ENCODE assay signal across 16 cellular contexts in genomic region chr15:69701198-69701597, GRCh38.
DNase-seq lines count a peak whose midpoint lies in the region; ATAC-seq and TF ChIP-seq lines count a peak whose summit lies in the region.
"Had no signal": no experiment of that assay in that cellular context is flagged by ENCODE, and none has a peak within 500 bp of the region (broad histone marks: within the 10 kb centered on the region; RNA-seq: fewer than 3 reads in every experiment).

No MANE protein-coding gene starts in this region.

- TF ChIP-seq POLR2A in thyroid gland (IDR thresholded peaks at IDR 0.05), result no peak

- DNase-seq in NCI-H2171 treated with DMSO at 0.1 percent for 48 hours (lab: John Stamatoyannopoulos, UW), result peak; percentile 3
- no peak for DNase-seq in NCI-H2171 (lab: John Stamatoyannopoulos, UW)
- peak; percentile 1 for DNase-seq in G401 (ENCODE audit: low spot score)
- DNase-seq in NCI-H345 treated with DMSO at 0.1 percent for 48 hours (lab: John Stamatoyannopoulos, UW; ENCODE audit: unreplicated experiment), result peak; percentile 94
- DNase-seq in psoas muscle, result no peak
- no peak for DNase-seq in thyroid gland
- no peak for DNase-seq in RWPE1 (ENCODE audit: low spot score)
- DNase-seq: CD4-positive, CD25-positive, alpha-beta regulatory T cell; KBM-7; MV-4-11; NCI-H2227 treated with DMSO at 0.1 percent for 48 hours; OCI-M1; Peyer's patch; SIG-M5 had no signal

- 17 to 50% (median 27%) methylated on average over 3 of the region's 3 CpGs for WGBS in psoas muscle, 3 donors
- 88 to 92% methylated on average over 3 of the region's 3 CpGs for WGBS in thyroid gland, 2 donors

- ATAC-seq in psoas muscle, result peak in 3 of 4 donors; percentile 22 to 62 (median 41)

- in situ Hi-C loops in G401 (cut with HindIII; ENCODE audit: low sequenced_read_pairs), result no loop called here

- POLR2A ChIA-PET in RWPE1 (lab: Yijun Ruan, JAX; ENCODE audit: low non-redundant PET), result no interaction called here

- CTCF ChIA-PET in RWPE1 (lab: Yijun Ruan, JAX), result interaction anchor here (0.7 kb wide), 1 partner anchor 137 kb away, joined by 3 read pairs; no protein-coding TSS in a partner anchor

- TF ChIP-seq CTCF in psoas muscle (IDR thresholded peaks at IDR 0.05) (no peak), thyroid gland (IDR thresholded peaks at IDR 0.05) (no peak), RWPE1 (conservative IDR thresholded peaks at IDR 0.05; ENCODE audit: low read depth) (no peak)

- H3K9me3 ChIP-seq in psoas muscle (no peaks in the 10 kb centered on the region), thyroid gland (no peaks in the 10 kb centered on the region)
- H3K9me3 ChIP-seq: BLaER1, Peyer's patch had no signal

- intact Hi-C loops in psoas muscle (cut with DNase I) (no loop called here), thyroid gland (cut with DNase I) (no loop called here)

- no peaks in the 10 kb centered on the region for H3K27me3 ChIP-seq in psoas muscle (ENCODE audit: insufficient read depth in 3 of 3, low read length in 2 of 3)
- no peaks in the 10 kb centered on the region for H3K27me3 ChIP-seq in thyroid gland
- H3K27me3 ChIP-seq: BLaER1, Peyer's patch had no signal

- H3K36me3 ChIP-seq in psoas muscle (ENCODE audit: insufficient read depth in 1 of 2, low read depth in 1 of 2), result no peaks in the 10 kb centered on the region
- H3K36me3 ChIP-seq in thyroid gland, result no peaks in the 10 kb centered on the region
- H3K36me3 ChIP-seq: BLaER1, Peyer's patch had no signal

- H3K27ac ChIP-seq in psoas muscle (no peak overlapping the region), thyroid gland (no peak overlapping the region), RWPE1 (no peak overlapping the region)
- H3K27ac ChIP-seq: BLaER1, Peyer's patch, SK-N-MC had no signal

- H3K4me3 ChIP-seq in psoas muscle, result no peak overlapping the region
- H3K4me3 ChIP-seq in thyroid gland (replicated peaks in 1 of 3), result no peak overlapping the region
- H3K4me3 ChIP-seq: BLaER1, Peyer's patch, SK-N-MC had no signal

- H3K4me1 ChIP-seq in psoas muscle, result no peaks in the 10 kb centered on the region
- peaks cover 0 to 10% of the 10 kb centered on the region in 2 donors for H3K4me1 ChIP-seq in thyroid gland
- H3K4me1 ChIP-seq: BLaER1, Peyer's patch had no signal

Comparison
In these comparisons a context has a peak if more than half of its experiments do, and no peak if none do; other contexts are left out.
1. DNase-seq: peak in NCI-H2171 treated with DMSO at 0.1 percent for 48 hours (single experiment), G401 (single experiment) and NCI-H345 treated with DMSO at 0.1 percent for 48 hours (single experiment); none in NCI-H2171 (single experiment), psoas muscle (0 of 2), thyroid gland (0 of 2) and RWPE1 (single experiment).